20 cellular contexts compared by ENCODE assay signal in genomic region chr18:37962316-37962966, GRCh38.
DNase-seq lines count a peak whose midpoint lies in the region; ATAC-seq and TF ChIP-seq lines count a peak whose summit lies in the region.
"Had no signal": no experiment of that assay in that cellular context is flagged by ENCODE, and none has a peak within 500 bp of the region (broad histone marks: within the 10 kb centered on the region; RNA-seq: fewer than 3 reads in every experiment).

No MANE protein-coding gene starts in this region.

- DNase-seq in DMS 273 (lab: John Stamatoyannopoulos, UW; ENCODE audit: unreplicated experiment) = peak; percentile 67
- peak; percentile 68 for DNase-seq in NCI-H2171 treated with DMSO at 0.1 percent for 48 hours (lab: John Stamatoyannopoulos, UW)
- DNase-seq in WERI-Rb-1 = peak; percentile 92
- DNase-seq in islet precursor cell = peak; percentile 60
- no peak for DNase-seq in T-helper 17 cell
- DNase-seq in activated T-cell treated with anti-CD3 and anti-CD28 coated beads, Interleukin-2, amount 50 U/mL, for 72 hours = no peak
- no peak for DNase-seq in stimulated activated CD4-positive, alpha-beta T cell treated with anti-CD3 and anti-CD28 coated beads, Interleukin-15, amount 100 ng/mL, for 24 hours
- DNase-seq: Calu3; CD8-positive, alpha-beta T cell; DND-41; KG1; NCI-H1105 treated with DMSO at 0.1 percent for 48 hours; NCI-H187; NCI-H2107; NCI-H748 treated with DMSO at 0.1 percent for 48 hours; PC-3; RPMI8226; SIG-M5 had no signal

- no peak overlapping the region for H3K27ac Mint-ChIP-seq in T-helper 17 cell
- H3K27ac Mint-ChIP-seq in activated T-cell treated with anti-CD3 and anti-CD28 coated beads, Interleukin-2, amount 50 U/mL, for 72 hours = no peak overlapping the region
- H3K27ac Mint-ChIP-seq: CD8-positive, alpha-beta T cell had no signal

- peak overlapping the region; percentile 23 for H3K27ac ChIP-seq in WERI-Rb-1
- H3K27ac ChIP-seq: BLaER1 treated with 17β-estradiol and CSF1 and Interleukin-3, amounts not matched to agents 10 nM and 100 nM had no signal

- H3K4me3 ChIP-seq in WERI-Rb-1 (ENCODE audit: low read depth, low read length) = no peak overlapping the region
- H3K4me3 ChIP-seq: BLaER1 treated with 17β-estradiol and CSF1 and Interleukin-3, amounts not matched to agents 10 nM and 100 nM had no signal

- no peak overlapping the region for H3K4me3 Mint-ChIP-seq in T-helper 17 cell
- H3K4me3 Mint-ChIP-seq in activated T-cell treated with anti-CD3 and anti-CD28 coated beads, Interleukin-2, amount 50 U/mL, for 72 hours = no peak overlapping the region
- H3K4me3 Mint-ChIP-seq: CD8-positive, alpha-beta T cell had no signal

- H3K4me1 Mint-ChIP-seq in T-helper 17 cell = no peaks in the 10 kb centered on the region
- H3K4me1 Mint-ChIP-seq in activated T-cell treated with anti-CD3 and anti-CD28 coated beads, Interleukin-2, amount 50 U/mL, for 72 hours (ENCODE audit: low read depth) = no peaks in the 10 kb centered on the region

- H3K9me3 Mint-ChIP-seq in activated T-cell treated with anti-CD3 and anti-CD28 coated beads, Interleukin-2, amount 50 U/mL, for 72 hours = peaks cover 6 to 13% of the 10 kb centered on the region in 2 donors

- no peaks in the 10 kb centered on the region for H3K36me3 ChIP-seq in WERI-Rb-1
- H3K36me3 ChIP-seq: BLaER1 treated with 17β-estradiol and CSF1 and Interleukin-3, amounts not matched to agents 10 nM and 100 nM had no signal

- no peaks in the 10 kb centered on the region for H3K36me3 Mint-ChIP-seq in T-helper 17 cell (ENCODE audit: low read depth)
- H3K36me3 Mint-ChIP-seq in activated T-cell treated with anti-CD3 and anti-CD28 coated beads, Interleukin-2, amount 50 U/mL, for 72 hours (ENCODE audit: insufficient read depth in 2 of 2) = no peaks in the 10 kb centered on the region
- H3K36me3 Mint-ChIP-seq: CD8-positive, alpha-beta T cell had no signal

- ATAC-seq in T-helper 17 cell (no peak), HG03039 (IDR thresholded peaks at IDR 0.05; ENCODE audit: unreplicated experiment) (no peak)
- no peak for ATAC-seq in activated T-cell treated with anti-CD3 and anti-CD28 coated beads, Interleukin-2, amount 50 U/mL, for 72 hours (replicated peaks in 1 of 2)
- ATAC-seq: CD8-positive, alpha-beta T cell; PC-3 had no signal

- H3K27me3 Mint-ChIP-seq in T-helper 17 cell = no peaks in the 10 kb centered on the region
- no peaks in the 10 kb centered on the region for H3K27me3 Mint-ChIP-seq in activated T-cell treated with anti-CD3 and anti-CD28 coated beads, Interleukin-2, amount 50 U/mL, for 72 hours (ENCODE audit: low read depth)

- no peak for TF ChIP-seq CTCF in WERI-Rb-1 (IDR thresholded peaks at IDR 0.05; ENCODE audit: low read depth, low read length)

- no peaks in the 10 kb centered on the region for H3K27me3 ChIP-seq in WERI-Rb-1 (ENCODE audit: insufficient read depth, low read depth, severe bottlenecking)
- H3K27me3 ChIP-seq: BLaER1 treated with 17β-estradiol and CSF1 and Interleukin-3, amounts not matched to agents 10 nM and 100 nM had no signal

- H3K9me3 ChIP-seq in WERI-Rb-1 (ENCODE audit: severe bottlenecking) (peaks cover 7% of the 10 kb centered on the region), T-helper 17 cell (ENCODE audit: control insufficient read depth, low read length, poor library complexity, severe bottlenecking) (no peaks in the 10 kb centered on the region)

Comparison
In these comparisons a context has a peak if more than half of its experiments do, and no peak if none do; other contexts are left out.
1. DNase-seq: peak in DMS 273 (single experiment), NCI-H2171 treated with DMSO at 0.1 percent for 48 hours (single experiment), WERI-Rb-1 (single experiment) and islet precursor cell (single experiment); none in T-helper 17 cell (0 of 3), activated T-cell treated with anti-CD3 and anti-CD28 coated beads, Interleukin-2, amount 50 U/mL, for 72 hours (0 of 2) and stimulated activated CD4-positive, alpha-beta T cell treated with anti-CD3 and anti-CD28 coated beads, Interleukin-15, amount 100 ng/mL, for 24 hours (single experiment).